25 cellular contexts compared by ENCODE assay signal in the genomic region with DNA sequence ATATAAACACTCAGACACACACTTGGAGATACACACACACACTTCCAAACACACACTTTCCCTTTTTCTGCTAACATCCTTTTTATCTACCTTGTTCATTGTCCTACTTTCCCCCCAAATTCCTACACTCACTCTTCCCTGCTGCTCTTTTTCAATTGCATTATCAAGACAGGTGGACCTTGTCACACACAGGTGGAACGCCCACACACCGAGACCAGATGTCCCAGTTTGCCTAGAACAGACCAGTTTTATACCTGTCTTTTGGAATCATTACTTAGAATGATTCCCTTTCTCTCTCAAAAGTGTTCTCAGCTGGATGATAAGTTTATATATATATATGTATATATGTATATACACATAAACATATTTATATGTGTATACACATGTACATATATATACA.
"Had no signal": no experiment of that assay in that cellular context is flagged by ENCODE, and none has a peak within 500 bp of the region (broad histone marks: within the 10 kb centered on the region; RNA-seq: fewer than 3 reads in every experiment).

No MANE protein-coding gene starts in this region.

- H3K4me3 Mint-ChIP-seq: naive B cell; nephron; stimulated activated memory B cell treated with anti-CD40 and anti-IgM and Interleukin-4, amounts not matched to agents 10 μg/mL and 1 μg/mL and 100 μg/mL, for 72 hours; stimulated activated naive CD8-positive, alpha-beta T cell treated with anti-CD3 and anti-CD28 coated beads, Interleukin-15, Interleukin-2, amounts not matched to agents 100 ng/mL and 50 ng/mL, for 24 hours had no signal

- H3K27ac Mint-ChIP-seq: nephron; stimulated activated memory B cell treated with anti-CD40 and anti-IgM and Interleukin-4, amounts not matched to agents 10 μg/mL and 1 μg/mL and 100 μg/mL, for 72 hours; stimulated activated naive CD8-positive, alpha-beta T cell treated with anti-CD3 and anti-CD28 coated beads, Interleukin-15, Interleukin-2, amounts not matched to agents 100 ng/mL and 50 ng/mL, for 24 hours had no signal

- H3K4me1 Mint-ChIP-seq: naive B cell; stimulated activated memory B cell treated with anti-CD40 and anti-IgM and Interleukin-4, amounts not matched to agents 10 μg/mL and 1 μg/mL and 100 μg/mL, for 72 hours had no signal

- H3K9me3 Mint-ChIP-seq: nephron; stimulated activated memory B cell treated with anti-CD40 and anti-IgM and Interleukin-4, amounts not matched to agents 10 μg/mL and 1 μg/mL and 100 μg/mL, for 72 hours; stimulated activated naive CD8-positive, alpha-beta T cell treated with anti-CD3 and anti-CD28 coated beads, Interleukin-15, Interleukin-2, amounts not matched to agents 100 ng/mL and 50 ng/mL, for 24 hours had no signal

- ATAC-seq: gastrocnemius medialis; heart right ventricle; left ventricle myocardium superior; pancreas; psoas muscle; right lobe of liver; stimulated activated memory B cell treated with anti-CD40 and anti-IgM and Interleukin-4, amounts not matched to agents 10 μg/mL and 1 μg/mL and 100 μg/mL, for 72 hours had no signal

- DNase-seq: cortex of kidney; dorsolateral prefrontal cortex; effector memory CD4-positive, alpha-beta T cell; gastrocnemius medialis; heart right ventricle; hypothalamus; left ventricle myocardium superior; mesenchymal stem cell; midbrain; naive B cell; occipital lobe; pancreas; psoas muscle; retina; right lobe of liver; spleen; stimulated activated CD4-positive, alpha-beta T cell treated with anti-CD3 and anti-CD28 coated beads, Interleukin-15, amount 100 ng/mL, for 24 hours; stimulated activated CD4-positive, alpha-beta T cell treated with anti-CD3 and anti-CD28 coated beads, Interleukin-1b, Interleukin-23, amount 100 ng/mL, for 48 hours; stimulated activated CD4-positive, alpha-beta T cell treated with anti-CD3 and anti-CD28 coated beads, Interleukin-4, amount 100 ng/mL, for 24 hours; tibial artery; upper lobe of left lung; uterus had no signal

- H3K36me3 Mint-ChIP-seq: naive B cell; stimulated activated memory B cell treated with anti-CD40 and anti-IgM and Interleukin-4, amounts not matched to agents 10 μg/mL and 1 μg/mL and 100 μg/mL, for 72 hours had no signal
